ENCODE assay signal across 7 cellular contexts in genomic region chr16:14302399-14303181, GRCh38.
A peak's percentile ranks its signal among the peaks of the same experiment; 100 is the strongest.
DNase-seq lines count a peak whose midpoint lies in the region; ATAC-seq, FAIRE-seq and TF ChIP-seq lines count a peak whose summit lies in the region.

No MANE protein-coding gene starts in this region.

- TF ChIP-seq CTCF in GM12875 (IDR thresholded peaks at IDR 0.05; ENCODE audit: borderline replicate concordance, insufficient read depth, low read depth, low read length) (no peak), astrocyte of the spinal cord (IDR thresholded peaks at IDR 0.05; ENCODE audit: low read depth, low read length) (no peak), keratinocyte (optimal IDR thresholded peaks at IDR 0.05 in 1 of 3, IDR thresholded peaks at IDR 0.05 in 1 of 3, conservative IDR thresholded peaks at IDR 0.05 in 1 of 3; ENCODE audit: extremely low read depth in 1 of 3, insufficient read depth in 2 of 3, low read length in 3 of 3) (no peak)

- peaks cover 3 to 6% of the 10 kb centered on the region in 2 experiments for H3K36me3 ChIP-seq in keratinocyte (ENCODE audit: control insufficient read depth in 2 of 2, extremely low read depth in 1 of 2, insufficient read depth in 2 of 2, low read length in 2 of 2)

- no peaks in the 10 kb centered on the region for H4K20me1 ChIP-seq in keratinocyte (ENCODE audit: control insufficient read depth, extremely low read depth, insufficient read depth, low read length)

- H3K79me2 ChIP-seq in keratinocyte (ENCODE audit: control insufficient read depth, insufficient read depth, low read length) = peaks cover 54% of the 10 kb centered on the region

- peak overlapping the region; percentile 69 for H3K4me2 ChIP-seq in keratinocyte (ENCODE audit: control insufficient read depth, extremely low read depth, insufficient read depth, low read depth, low read length)

- FAIRE-seq in keratinocyte (lab: Jason Lieb, UNC) = no peak

- H3K4me3 ChIP-seq in GM12875 (ENCODE audit: low read depth, low read length) (peak overlapping the region; percentile 61), astrocyte of the spinal cord (ENCODE audit: low read depth, low read length) (peak overlapping the region; percentile 79), keratinocyte (ENCODE audit: control insufficient read depth in 2 of 3, extremely low read depth in 1 of 3, insufficient read depth in 2 of 3, low read depth in 1 of 3, low read length in 3 of 3) (peak overlapping the region; percentile 78 to 94 (median 86))

- H3K27me3 ChIP-seq in keratinocyte (ENCODE audit: control insufficient read depth, extremely low read depth, insufficient read depth, low read length) = no peaks in the 10 kb centered on the region

- H3K9me1 ChIP-seq in keratinocyte (ENCODE audit: control insufficient read depth, extremely low read depth, insufficient read depth, low read length) = no peaks in the 10 kb centered on the region

- peak; percentile 21 for ATAC-seq in GM21786 (IDR thresholded peaks at IDR 0.05; ENCODE audit: unreplicated experiment)
- ATAC-seq in stimulated activated naive CD8-positive, alpha-beta T cell treated with anti-CD3 and anti-CD28 coated beads, Interleukin-15, Interleukin-2, amounts not matched to agents 100 U/mL and 50 U/mL, for 24 hours = peak; percentile 10

- no peak overlapping the region for H2AFZ ChIP-seq in keratinocyte (ENCODE audit: control insufficient read depth, low read length)

- no peaks in the 10 kb centered on the region for H3K9me3 ChIP-seq in keratinocyte (ENCODE audit: control insufficient read depth, low read depth, low read length)

- peak overlapping the region; percentile 84 for H3K27ac ChIP-seq in keratinocyte (ENCODE audit: control insufficient read depth, insufficient read depth, low read length)

- DNase-seq in M059J (ENCODE audit: low read depth) = peak; percentile 25
- DNase-seq in astrocyte of the spinal cord (ENCODE audit: low read depth, low spot score) = no peak
- no peak for DNase-seq in keratinocyte (ENCODE audit: low read depth, low spot score)
- DNase-seq in stimulated activated naive CD8-positive, alpha-beta T cell treated with anti-CD3 and anti-CD28 coated beads, Interleukin-15, Interleukin-2, amounts not matched to agents 100 U/mL and 50 U/mL, for 24 hours = peak; percentile 35
- no peak for DNase-seq in NCI-H2196 treated with DMSO at 0.1 percent for 48 hours (lab: John Stamatoyannopoulos, UW; ENCODE audit: unreplicated experiment)

- peaks cover 47% of the 10 kb centered on the region for H3K4me1 ChIP-seq in keratinocyte (ENCODE audit: control insufficient read depth, extremely low read depth, insufficient read depth, low read length)

- dilution Hi-C loops in keratinocyte (cut with MboI; ENCODE audit: extremely low pct_ligation_motif_present, low sequenced_read_pairs) = no loop called here

- in situ Hi-C loops in astrocyte of the spinal cord (cut with HindIII; ENCODE audit: low sequenced_read_pairs) = no loop called here

- peak overlapping the region; percentile 88 for H3K9ac ChIP-seq in keratinocyte (ENCODE audit: control insufficient read depth, extremely low read depth, insufficient read depth, low read length)

Comparison
In these comparisons a context has a peak if more than half of its experiments do, and no peak if none do; other contexts are left out.
1. DNase-seq: peak in M059J (single experiment) and stimulated activated naive CD8-positive, alpha-beta T cell treated with anti-CD3 and anti-CD28 coated beads, Interleukin-15, Interleukin-2, amounts not matched to agents 100 U/mL and 50 U/mL, for 24 hours (single experiment); none in astrocyte of the spinal cord (single experiment), keratinocyte (single experiment) and NCI-H2196 treated with DMSO at 0.1 percent for 48 hours (single experiment).
2. Peak in every context shown above with its lines, with median percentiles within 50 percentile points of each other: H3K4me3 ChIP-seq.